In the genomic region with DNA sequence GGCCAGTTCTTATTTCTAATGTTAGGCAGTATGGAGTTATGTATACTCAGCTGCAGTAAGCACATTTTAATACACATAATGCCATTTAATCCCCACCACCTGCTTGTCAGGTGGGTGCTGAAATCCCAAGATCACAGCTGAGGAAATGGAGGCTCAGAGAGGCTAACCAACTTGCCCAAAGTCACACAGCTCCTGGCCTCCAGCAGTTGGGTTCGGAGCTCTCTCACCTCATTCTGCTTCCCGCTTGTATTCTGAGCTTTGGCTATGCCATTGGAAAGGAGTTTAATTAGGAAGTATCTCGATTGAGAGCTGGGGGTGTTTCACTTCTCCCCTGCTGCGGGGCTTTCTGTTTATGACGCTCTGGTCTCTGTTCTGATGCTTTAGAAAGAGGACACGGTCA, we compare ENCODE assay signal across 23 cellular contexts.
DNase-seq lines count a peak whose midpoint lies in the region; ATAC-seq, FAIRE-seq and TF ChIP-seq lines count a peak whose summit lies in the region.
"Had no signal": no experiment of that assay in that cellular context is flagged by ENCODE, and none has a peak within 500 bp of the region (broad histone marks: within the 10 kb centered on the region; RNA-seq: fewer than 3 reads in every experiment).

No MANE protein-coding gene starts in this region.

- H2BK12ac ChIP-seq in H9 (ENCODE audit: insufficient read length, low read depth, low read length) (no peak overlapping the region), neuronal stem cell (ENCODE audit: low read length) (no peak overlapping the region)

- H3K79me2 ChIP-seq in H9 (ENCODE audit: insufficient read depth, low read length) (no peaks in the 10 kb centered on the region), OCI-LY7 (ENCODE audit: insufficient read depth, low read depth, low read length) (no peaks in the 10 kb centered on the region), K562 (ENCODE audit: control insufficient read depth, insufficient read depth, low read length) (no peaks in the 10 kb centered on the region), HepG2 (ENCODE audit: insufficient read depth, low read length) (no peaks in the 10 kb centered on the region)

- no peak overlapping the region for H4K91ac ChIP-seq in H9 (ENCODE audit: insufficient read length, low read depth, low read length)
- H4K91ac ChIP-seq in neuronal stem cell (ENCODE audit: low read depth, low read length, poor library complexity): no peak overlapping the region

- H3K4me1 Mint-ChIP-seq in H9: peaks cover 13 to 17% of the 10 kb centered on the region in 2 experiments
- H3K4me1 Mint-ChIP-seq: B cell had no signal

- no peaks in the 10 kb centered on the region for H3K9me1 ChIP-seq in K562 (ENCODE audit: control insufficient read depth, insufficient read depth, low read length)

- WGBS in H9 (ENCODE audit: extremely low coverage, insufficient read length, low lambda C conversion rate): no CpG with 5 or more reads among the region's 6 CpGs
- 68% methylated on average over 4 of the region's 6 CpGs for WGBS in K562 (ENCODE audit: insufficient coverage, low coverage, missing lambda C conversion rate)
- WGBS in HepG2 (ENCODE audit: low lambda C conversion rate): 98% methylated on average over 6 of the region's 6 CpGs
- no CpG with 5 or more reads among the region's 6 CpGs for WGBS in neuronal stem cell (ENCODE audit: extremely low coverage in 2 of 2, insufficient read length in 2 of 2, insufficient replicate concordance in 1 of 2), 2 donors

- H4K20me1 ChIP-seq in H9 (ENCODE audit: control insufficient read depth, insufficient read depth, insufficient read length): no peaks in the 10 kb centered on the region
- H4K20me1 ChIP-seq in OCI-LY7 (ENCODE audit: insufficient read depth, low read length): no peaks in the 10 kb centered on the region
- no peaks in the 10 kb centered on the region for H4K20me1 ChIP-seq in K562 (replicated peaks; ENCODE audit: control insufficient read depth, insufficient read depth, low read length)
- H4K20me1 ChIP-seq in HepG2 (ENCODE audit: insufficient read depth, low read length): no peaks in the 10 kb centered on the region

- H3T11ph ChIP-seq in H9 (ENCODE audit: low read length): no peak overlapping the region

- H2BK15ac ChIP-seq in H9 (ENCODE audit: low read depth, low read length) (no peak overlapping the region), neuronal stem cell (ENCODE audit: low read length) (no peak overlapping the region)

- H3K27me3 Mint-ChIP-seq in H9 (ENCODE audit: low read depth): no peaks in the 10 kb centered on the region
- H3K27me3 Mint-ChIP-seq: B cell; CD4-positive, alpha-beta T cell had no signal

- H2BK5ac ChIP-seq in H9 (ENCODE audit: insufficient read length, low read length) (no peak overlapping the region), neuronal stem cell (ENCODE audit: low read length) (no peak overlapping the region)

- BruUV-seq in OCI-LY7 (replicated peaks; lab: Mats Ljungman, UMichigan): no TSS peak
- BruUV-seq in K562 (replicated peaks; lab: Mats Ljungman, UMichigan): no TSS peak
- no TSS peak for BruUV-seq in HepG2 (replicated peaks; lab: Mats Ljungman, UMichigan)

- no peak overlapping the region for H3K56ac ChIP-seq in H9 (ENCODE audit: insufficient read length, low read depth, low read length)

- TF ChIP-seq POLR2A in K562 (conservative IDR thresholded peaks at IDR 0.05) (no peak), HepG2 (IDR thresholded peaks at IDR 0.05; ENCODE audit: insufficient read depth in 1 of 2, low read depth in 2 of 2, low read length in 2 of 2) (no peak)

- TF ChIP-seq CTCF in H9 (conservative IDR thresholded peaks at IDR 0.05) (no peak), OCI-LY7 (conservative IDR thresholded peaks at IDR 0.05; ENCODE audit: low read length) (no peak), K562 (IDR thresholded peaks at IDR 0.05 in 2 of 3, conservative IDR thresholded peaks at IDR 0.05 in 1 of 3; ENCODE audit: insufficient read depth in 2 of 3, low read depth in 1 of 3, low read length in 3 of 3) (no peak), HepG2 (CRISPR knock-in tag; IDR thresholded peaks at IDR 0.05) (no peak)

- 0 out of 7 replicates have a peak, but pooled peaks cover 0 to under 1% (median 0%) of the 10 kb centered on the region in 3 experiments for H3K36me3 Mint-ChIP-seq in H9 (ENCODE audit: insufficient read depth in 1 of 3, low read depth in 3 of 3)

- TF ChIP-seq EP300 in K562 (IDR thresholded peaks at IDR 0.05; ENCODE audit: low read length): no peak
- no peak for TF ChIP-seq EP300 in HepG2 (IDR thresholded peaks at IDR 0.05; ENCODE audit: low read depth in 2 of 2, low read length in 2 of 2)
- no peak for TF ChIP-seq EP300 in HepG2 (CRISPR knock-in tag; IDR thresholded peaks at IDR 0.05; ENCODE audit: borderline replicate concordance)

- peak overlapping the region in 1 of 3 experiments; percentile 53; a peak in 2 of 7 replicates for H3K27ac Mint-ChIP-seq in H9
- H3K27ac Mint-ChIP-seq: B cell; CD4-positive, alpha-beta T cell; CD8-positive, alpha-beta T cell had no signal

- no peaks in the 10 kb centered on the region for H3K79me1 ChIP-seq in H9 (ENCODE audit: insufficient read depth, low read depth, low read length, poor library complexity, severe bottlenecking)
- H3K79me1 ChIP-seq in neuronal stem cell (ENCODE audit: low read depth, low read length): no peaks in the 10 kb centered on the region

- ATAC-seq in K562 (no peak), HepG2 (no peak), HG03108 (IDR thresholded peaks at IDR 0.05; ENCODE audit: unreplicated experiment) (no peak)
- ATAC-seq: A549; CD8-positive, alpha-beta T cell had no signal

- no peak overlapping the region for H3K9ac ChIP-seq in H9 (ENCODE audit: extremely low read depth, insufficient read length, low read length)
- H3K9ac ChIP-seq in K562 (ENCODE audit: insufficient read depth in 1 of 2, low read depth in 2 of 2, low read length in 2 of 2): no peak overlapping the region
- H3K9ac ChIP-seq in HepG2 (ENCODE audit: insufficient read depth, low read depth, low read length): no peak overlapping the region
- no peak overlapping the region for H3K9ac ChIP-seq in neuronal stem cell (ENCODE audit: low read depth, low read length, poor library complexity)
- H3K9ac ChIP-seq: BLaER1 treated with 17β-estradiol and CSF1 and Interleukin-3, amounts not matched to agents 10 nM and 100 nM had no signal

- H3K9me2 ChIP-seq in OCI-LY7 (ENCODE audit: insufficient read depth, low read length): no peaks in the 10 kb centered on the region

- in situ Hi-C loops in K562 (cut with MboI): no loop called here
- in situ Hi-C loops in HepG2 (cut with HindIII; ENCODE audit: extremely low pct_ligation_motif_present, low pct_unique_long_range_greater_than_20kb): no loop called here

- H3K36me3 ChIP-seq in OCI-LY7 (ENCODE audit: insufficient read depth, low read length): no peaks in the 10 kb centered on the region
- H3K36me3 ChIP-seq in K562 (ENCODE audit: control insufficient read depth, insufficient read depth, low read length): no peaks in the 10 kb centered on the region; the same call in 2 of the 3 replicates
- H3K36me3 ChIP-seq in HepG2 (replicated peaks in 1 of 2; ENCODE audit: control insufficient read depth in 1 of 2, insufficient read depth in 2 of 2, low read length in 2 of 2): peaks cover 1 to 7% of the 10 kb centered on the region in 2 experiments; a peak in 1 of 5 replicates
- no peaks in the 10 kb centered on the region for H3K36me3 ChIP-seq in neuronal stem cell (replicated peaks in 1 of 2; ENCODE audit: control insufficient read depth in 2 of 2, insufficient read depth in 2 of 2, low read length in 2 of 2)

- no peak overlapping the region for H3K18ac ChIP-seq in H9 (ENCODE audit: insufficient read length, low read depth, low read length)
- no peak overlapping the region for H3K18ac ChIP-seq in neuronal stem cell (ENCODE audit: low read length)

- H3K9me3 Mint-ChIP-seq in H9: no peaks in the 10 kb centered on the region
- H3K9me3 Mint-ChIP-seq: CD4-positive, alpha-beta T cell; CD8-positive, alpha-beta T cell had no signal

- H3K4ac ChIP-seq in H9 (ENCODE audit: low read depth, low read length) (no peak overlapping the region), neuronal stem cell (ENCODE audit: low read length) (no peak overlapping the region)

- H3K4me3 Mint-ChIP-seq in H9: no peak overlapping the region
- H3K4me3 Mint-ChIP-seq: B cell; CD4-positive, alpha-beta T cell; CD8-positive, alpha-beta T cell had no signal

- H3K4me3 ChIP-seq in OCI-LY7 (ENCODE audit: low read depth, low read length, poor library complexity, severe bottlenecking) (no peak overlapping the region), K562 (no peak overlapping the region), HepG2 (replicated peaks in 1 of 3; ENCODE audit: insufficient read depth in 1 of 3, low read depth in 2 of 3, low read length in 3 of 3) (no peak overlapping the region), neuronal stem cell (ENCODE audit: low read length in 2 of 2) (no peak overlapping the region)
- H3K4me3 ChIP-seq: A549; BLaER1 treated with 17β-estradiol and CSF1 and Interleukin-3, amounts not matched to agents 10 nM and 100 nM had no signal

- peaks cover 12% of the 10 kb centered on the region; the same call in 1 of the 2 replicates for H3K4me1 ChIP-seq in H9 (ENCODE audit: insufficient read depth, low read length)
- peaks cover 13% of the 10 kb centered on the region for H3K4me1 ChIP-seq in OCI-LY7 (ENCODE audit: insufficient read depth, low read length, poor library complexity, severe bottlenecking)
- H3K4me1 ChIP-seq in K562 (replicated peaks in 1 of 2; ENCODE audit: control insufficient read depth in 2 of 2, insufficient read depth in 2 of 2, low read length in 2 of 2): no peaks in the 10 kb centered on the region
- H3K4me1 ChIP-seq in HepG2 (ENCODE audit: insufficient read depth, low read length): no peaks in the 10 kb centered on the region
- H3K4me1 ChIP-seq in neuronal stem cell (ENCODE audit: control insufficient read depth in 2 of 2, insufficient read depth in 1 of 2, low read depth in 1 of 2, low read length in 2 of 2): no peaks in the 10 kb centered on the region
- H3K4me1 ChIP-seq: A549, Caco-2 had no signal

- POLR2A ChIA-PET in OCI-LY7 (lab: Charles Lee) (no interaction called here), K562 (lab: Yijun Ruan, JAX) (no interaction called here), HepG2 (lab: Yijun Ruan, JAX) (no interaction called here)

- H3K23ac ChIP-seq in H9 (ENCODE audit: insufficient read length, low read depth, low read length) (no peak overlapping the region), neuronal stem cell (ENCODE audit: low read depth, low read length, poor library complexity) (no peak overlapping the region)

- H3K14ac ChIP-seq in H9 (ENCODE audit: insufficient read depth, low read length): no peak overlapping the region
- H3K14ac ChIP-seq in neuronal stem cell (ENCODE audit: low read length): no peak overlapping the region

- H3K9me3 ChIP-seq in H9 (ENCODE audit: control insufficient read depth, low read depth, low read length) (no peaks in the 10 kb centered on the region), OCI-LY7 (ENCODE audit: low read length) (no peaks in the 10 kb centered on the region), K562 (replicated peaks; ENCODE audit: control insufficient read depth, insufficient read depth, low read depth, low read length) (no peaks in the 10 kb centered on the region), HepG2 (ENCODE audit: low read length) (no peaks in the 10 kb centered on the region), neuronal stem cell (replicated peaks in 1 of 2; ENCODE audit: control insufficient read depth in 2 of 2, insufficient read depth in 1 of 2, low read depth in 1 of 2, low read length in 2 of 2) (peaks cover 0 to 2% of the 10 kb centered on the region in 2 donors)
- H3K9me3 ChIP-seq: A549, Caco-2 had no signal

- CTCF ChIA-PET in OCI-LY7 (lab: Charles Lee; ENCODE audit: unreplicated experiment) (no interaction called here), K562 (lab: Yijun Ruan, JAX; ENCODE audit: low intra/inter-chr PET ratio) (no interaction called here), HepG2 (lab: Yijun Ruan, JAX; ENCODE audit: low intra/inter-chr PET ratio, low total read pairs) (no interaction called here)

- H2BK20ac ChIP-seq in H9 (ENCODE audit: low read depth, low read length, poor library complexity, severe bottlenecking): no peak overlapping the region

- no peak overlapping the region for H3K27ac ChIP-seq in H9 (ENCODE audit: insufficient read length, low read depth, low read length)
- no peak overlapping the region for H3K27ac ChIP-seq in OCI-LY7 (ENCODE audit: low read depth, low read length, poor library complexity, severe bottlenecking)
- no peak overlapping the region for H3K27ac ChIP-seq in K562 (ENCODE audit: extremely low read depth, low read depth, low read length)
- H3K27ac ChIP-seq in HepG2 (ENCODE audit: extremely low read length, insufficient read depth, low read length): no peak overlapping the region
- H3K27ac ChIP-seq in neuronal stem cell (replicated peaks; ENCODE audit: low read length): no peak overlapping the region
- H3K27ac ChIP-seq: 22Rv1; A549; BLaER1 treated with 17β-estradiol and CSF1 and Interleukin-3, amounts not matched to agents 10 nM and 100 nM; C4-2B had no signal

- no peak overlapping the region for H3K4me2 ChIP-seq in H9 (ENCODE audit: insufficient read depth, insufficient read length, low read length)
- peak overlapping the region; percentile 31; the same call in 1 of the 2 replicates for H3K4me2 ChIP-seq in OCI-LY7 (ENCODE audit: low read length)
- H3K4me2 ChIP-seq in K562 (ENCODE audit: insufficient read depth, low read length): no peak overlapping the region
- no peak overlapping the region for H3K4me2 ChIP-seq in HepG2 (ENCODE audit: low read depth, low read length)
- H3K4me2 ChIP-seq in neuronal stem cell (ENCODE audit: insufficient read depth, low read length, poor library complexity, severe bottlenecking): no peak overlapping the region
- H3K4me2 ChIP-seq: A549; BLaER1 treated with 17β-estradiol and CSF1 and Interleukin-3, amounts not matched to agents 10 nM and 100 nM had no signal

- H3K23me2 ChIP-seq in H9 (ENCODE audit: insufficient read length, low read depth, low read length, poor library complexity, severe bottlenecking): no peaks in the 10 kb centered on the region

- FAIRE-seq in K562 (lab: Jason Lieb, UNC): no peak
- FAIRE-seq in HepG2 (lab: Jason Lieb, UNC): no peak
- FAIRE-seq: A549, D721Med, G401.6, GM12891 had no signal

- H2AK5ac ChIP-seq in H9 (ENCODE audit: insufficient read length, low read length) (no peak overlapping the region), neuronal stem cell (ENCODE audit: low read depth, low read length) (no peak overlapping the region)

- intact Hi-C loops in OCI-LY7 (cut with micrococcal nuclease; ENCODE audit: unreplicated experiment): no loop called here
- intact Hi-C loops in K562 (cut with micrococcal nuclease): no loop called here
- intact Hi-C loops in HepG2 (cut with micrococcal nuclease; ENCODE audit: unreplicated experiment): no loop called here

- H2AFZ ChIP-seq in H9 (ENCODE audit: low read length) (no peak overlapping the region), OCI-LY7 (ENCODE audit: low read length) (no peak overlapping the region), K562 (ENCODE audit: low read depth, low read length) (no peak overlapping the region), HepG2 (ENCODE audit: low read length) (no peak overlapping the region), neuronal stem cell (ENCODE audit: low read length) (no peak overlapping the region)

- DNase-seq in H9: peak; percentile 13
- DNase-seq in OCI-LY7 (ENCODE audit: low spot score): peak; percentile 24
- no peak for DNase-seq in K562 (ENCODE audit: extremely low read depth in 1 of 4, low spot score in 3 of 4)
- DNase-seq in HepG2 (ENCODE audit: low spot score): no peak
- no peak for DNase-seq in NCI-H187 treated with DMSO at 0.1 percent for 48 hours (lab: John Stamatoyannopoulos, UW)
- DNase-seq in NCI-H1930 (lab: John Stamatoyannopoulos, UW): no peak
- no peak for DNase-seq in neuronal stem cell (ENCODE audit: low spot score)
- DNase-seq: AML-193; Caco-2; Calu3; CD4-positive, alpha-beta T cell; CD8-positive, alpha-beta T cell; DMS79 treated with DMSO at 0.1 percent for 48 hours; GF-D8 had no signal

- no peaks in the 10 kb centered on the region for H3K27me3 ChIP-seq in H9 (ENCODE audit: insufficient read depth, low read length)
- H3K27me3 ChIP-seq in K562 (ENCODE audit: control insufficient read depth in 2 of 2, insufficient read depth in 2 of 2, low read length in 2 of 2): no peaks in the 10 kb centered on the region
- no peaks in the 10 kb centered on the region for H3K27me3 ChIP-seq in HepG2 (ENCODE audit: control insufficient read depth in 1 of 2, insufficient read depth in 2 of 2, low read length in 2 of 2)
- no peaks in the 10 kb centered on the region for H3K27me3 ChIP-seq in neuronal stem cell (ENCODE audit: control insufficient read depth in 3 of 3, insufficient read depth in 3 of 3, low read depth in 1 of 3, low read length in 3 of 3)
- H3K27me3 ChIP-seq: BLaER1 treated with 17β-estradiol and CSF1 and Interleukin-3, amounts not matched to agents 10 nM and 100 nM had no signal

- H2BK120ac ChIP-seq in H9 (ENCODE audit: low read depth, low read length, poor library complexity, severe bottlenecking) (no peak overlapping the region), neuronal stem cell (ENCODE audit: low read depth, low read length) (no peak overlapping the region)

- TF ChIP-seq RAD21 in K562 (CRISPR knock-in tag; conservative IDR thresholded peaks at IDR 0.05 in 1 of 2, IDR thresholded peaks at IDR 0.05 in 1 of 2) (no peak), HepG2 (CRISPR knock-in tag; IDR thresholded peaks at IDR 0.05) (no peak)

- no peak overlapping the region for H4K8ac ChIP-seq in H9 (replicated peaks; ENCODE audit: insufficient read length, low read depth, low read length)
- H4K8ac ChIP-seq in neuronal stem cell (ENCODE audit: low read depth, low read length): no peak overlapping the region

- H4K5ac ChIP-seq in H9 (ENCODE audit: insufficient read length, low read depth, low read length): no peak overlapping the region

Comparison
In these comparisons a context has a peak if more than half of its experiments do, and no peak if none do; other contexts are left out.
1. DNase-seq: peak in H9 (single experiment) and OCI-LY7 (single experiment); none in K562 (0 of 4), HepG2 (single experiment), NCI-H187 treated with DMSO at 0.1 percent for 48 hours (single experiment), NCI-H1930 (0 of 2) and neuronal stem cell (single experiment).